Comparison of ENCODE assay signal across 8 cellular contexts in the genomic region with DNA sequence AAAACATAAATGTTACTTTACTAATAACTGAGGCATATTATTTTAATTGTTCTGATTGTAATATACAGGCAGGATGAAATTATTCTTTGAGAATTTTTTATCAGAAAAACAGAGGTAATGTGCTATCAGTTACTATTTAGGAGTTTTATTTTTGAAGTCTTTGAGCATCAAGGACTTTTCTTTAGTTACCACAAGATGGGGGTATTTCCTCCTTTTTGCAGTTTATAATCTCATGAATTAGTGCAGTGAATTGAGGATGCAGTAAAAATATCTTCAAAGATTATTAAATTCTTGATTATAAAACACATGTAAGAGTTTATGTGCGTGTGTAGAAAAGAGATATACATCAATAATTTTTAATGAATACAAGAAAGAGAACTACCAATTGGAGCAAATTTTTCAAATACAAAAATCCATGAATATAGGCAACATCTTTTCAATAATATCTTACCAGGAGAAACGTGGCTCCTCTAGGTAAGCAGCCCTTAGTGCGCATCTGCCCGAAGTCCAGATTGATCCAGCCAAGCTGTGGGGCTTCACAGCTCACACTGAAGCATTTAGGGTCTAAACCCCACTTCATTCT.
DNase-seq lines count a peak whose midpoint lies in the region; ATAC-seq, FAIRE-seq and TF ChIP-seq lines count a peak whose summit lies in the region.

No MANE protein-coding gene starts in this region.

- no peaks in the 10 kb centered on the region for H3K36me3 Mint-ChIP-seq in Caco-2 (ENCODE audit: insufficient read depth, unreplicated experiment)
- H3K36me3 Mint-ChIP-seq in astrocyte (ENCODE audit: low read depth, unreplicated experiment), result no peaks in the 10 kb centered on the region

- H2AK5ac ChIP-seq in mesendoderm (ENCODE audit: low read length), result no peak overlapping the region

- peaks cover 3% of the 10 kb centered on the region for H3K4me1 ChIP-seq in Caco-2
- no peaks in the 10 kb centered on the region for H3K4me1 ChIP-seq in Karpas-422 (ENCODE audit: low read length)
- H3K4me1 ChIP-seq in astrocyte (ENCODE audit: insufficient read depth, low read length), result no peaks in the 10 kb centered on the region
- no peaks in the 10 kb centered on the region for H3K4me1 ChIP-seq in mesendoderm (ENCODE audit: control insufficient read depth, low read depth, low read length)
- no peaks in the 10 kb centered on the region for H3K4me1 ChIP-seq in uterus

- no peak overlapping the region for H2BK5ac ChIP-seq in mesendoderm (ENCODE audit: low read length)

- H3K23ac ChIP-seq in mesendoderm (ENCODE audit: low read length), result no peak overlapping the region

- no peak for ATAC-seq in GM19324 (IDR thresholded peaks at IDR 0.05; ENCODE audit: low FRiP score, unreplicated experiment)

- H4K20me1 ChIP-seq in Karpas-422 (ENCODE audit: insufficient read depth, low read depth, low read length) (no peaks in the 10 kb centered on the region), astrocyte (ENCODE audit: insufficient read depth, low read length) (no peaks in the 10 kb centered on the region)

- no peaks in the 10 kb centered on the region for H3K9me2 ChIP-seq in Karpas-422 (replicated peaks; ENCODE audit: insufficient read depth, low read length)

- H3K79me2 ChIP-seq in Karpas-422 (ENCODE audit: low read length), result no peaks in the 10 kb centered on the region
- no peaks in the 10 kb centered on the region for H3K79me2 ChIP-seq in astrocyte (ENCODE audit: insufficient read depth, low read length)
- no peaks in the 10 kb centered on the region for H3K79me2 ChIP-seq in mesendoderm (ENCODE audit: control insufficient read depth, insufficient read depth, low read length)

- TF ChIP-seq CTCF in Caco-2 (IDR thresholded peaks at IDR 0.05; ENCODE audit: insufficient read depth in 1 of 2, low read depth in 1 of 2, low read length in 1 of 2, severe bottlenecking in 1 of 2, unreplicated experiment in 1 of 2) (peak; percentile 44 to 46), astrocyte (IDR thresholded peaks at IDR 0.05; ENCODE audit: insufficient read depth, low read depth, low read length) (peak; percentile 31), uterus (IDR thresholded peaks at IDR 0.05) (peak in 1 of 4 experiments; percentile 17)

- no peak overlapping the region for H3K9ac ChIP-seq in Karpas-422 (ENCODE audit: low read length)
- no peak overlapping the region for H3K9ac ChIP-seq in astrocyte (ENCODE audit: low read length)
- no peak overlapping the region for H3K9ac ChIP-seq in mesendoderm (ENCODE audit: low read length)

- H3K4me3 Mint-ChIP-seq in Caco-2 (ENCODE audit: unreplicated experiment) (no peak overlapping the region), astrocyte (ENCODE audit: unreplicated experiment) (no peak overlapping the region)

- POLR2A ChIA-PET in Caco-2 (lab: Charles Lee), result no interaction called here

- no peak for TF ChIP-seq POLR2A in uterus (IDR thresholded peaks at IDR 0.05)

- no peaks in the 10 kb centered on the region for H3K27me3 Mint-ChIP-seq in Caco-2 (ENCODE audit: insufficient read depth, unreplicated experiment)
- no peaks in the 10 kb centered on the region for H3K27me3 Mint-ChIP-seq in astrocyte (ENCODE audit: low read depth, unreplicated experiment)

- H3K27me3 ChIP-seq in Caco-2 (replicated peaks; ENCODE audit: control insufficient read depth, insufficient read depth, low read length), result no peaks in the 10 kb centered on the region
- H3K27me3 ChIP-seq in Karpas-422 (ENCODE audit: low read length), result no peaks in the 10 kb centered on the region
- no peaks in the 10 kb centered on the region for H3K27me3 ChIP-seq in astrocyte (ENCODE audit: insufficient read depth, low read length)
- H3K27me3 ChIP-seq in mesendoderm (ENCODE audit: insufficient read depth, low read length, poor library complexity), result no peaks in the 10 kb centered on the region
- no peaks in the 10 kb centered on the region for H3K27me3 ChIP-seq in uterus

- H4K5ac ChIP-seq in mesendoderm (ENCODE audit: low read length), result no peak overlapping the region

- WGBS in mesendoderm (ENCODE audit: extremely low coverage, insufficient coverage, low lambda C conversion rate), result no CpG with 5 or more reads among the region's 4 CpGs

- H2BK15ac ChIP-seq in mesendoderm (replicated peaks; ENCODE audit: low read depth), result no peak overlapping the region

- H3K79me1 ChIP-seq in mesendoderm (ENCODE audit: low read length), result no peaks in the 10 kb centered on the region

- H3K36me3 ChIP-seq in Caco-2 (ENCODE audit: control insufficient read depth, insufficient read depth, low read length) (no peaks in the 10 kb centered on the region), Karpas-422 (ENCODE audit: insufficient read depth, low read length) (no peaks in the 10 kb centered on the region), astrocyte (ENCODE audit: insufficient read depth, low read length) (no peaks in the 10 kb centered on the region), mesendoderm (ENCODE audit: control insufficient read depth, insufficient read depth, low read length) (no peaks in the 10 kb centered on the region), uterus (no peaks in the 10 kb centered on the region)

- H3K4ac ChIP-seq in mesendoderm (ENCODE audit: low read depth, low read length), result no peak overlapping the region

- H3K4me1 Mint-ChIP-seq in Caco-2 (ENCODE audit: low read depth, unreplicated experiment) (no peaks in the 10 kb centered on the region), astrocyte (ENCODE audit: low read depth, unreplicated experiment) (no peaks in the 10 kb centered on the region)

- H2AFZ ChIP-seq in Karpas-422 (ENCODE audit: low read length), result no peak overlapping the region
- no peak overlapping the region for H2AFZ ChIP-seq in astrocyte (ENCODE audit: low read depth, low read length)

- no peak overlapping the region for H4K8ac ChIP-seq in mesendoderm (ENCODE audit: low read depth, low read length)

- DNase-seq in Caco-2 (no peak), Karpas-422 (peak; percentile 69), astrocyte (ENCODE audit: low read depth) (peak; percentile 12), mesendoderm (peak; percentile 20), uterus (no peak), NCI-H1048 (lab: John Stamatoyannopoulos, UW) (no peak), cerebellum (ENCODE audit: low spot score) (no peak)

- intact Hi-C loops in Caco-2 (cut with micrococcal nuclease; ENCODE audit: unreplicated experiment), result loop anchor here (1.0 kb wide), 2 partner anchors 8 to 208 kb away; no protein-coding TSS in a partner anchor
- intact Hi-C loops in uterus (cut with DNase I; ENCODE audit: low total_unique reads), result no loop called here

- H3K9me3 ChIP-seq in Caco-2 (no peaks in the 10 kb centered on the region), Karpas-422 (ENCODE audit: low read length) (no peaks in the 10 kb centered on the region), astrocyte (ENCODE audit: insufficient read depth, low read depth, low read length) (no peaks in the 10 kb centered on the region), uterus (no peaks in the 10 kb centered on the region)

- H3K18ac ChIP-seq in mesendoderm (ENCODE audit: low read length), result no peak overlapping the region

- H3K4me2 ChIP-seq in Karpas-422 (ENCODE audit: low read depth, low read length, poor library complexity, severe bottlenecking), result no peak overlapping the region
- no peak overlapping the region for H3K4me2 ChIP-seq in astrocyte (ENCODE audit: low read length)
- no peak overlapping the region for H3K4me2 ChIP-seq in mesendoderm (ENCODE audit: low read length)

- H3K9me3 Mint-ChIP-seq in Caco-2 (ENCODE audit: unreplicated experiment) (no peaks in the 10 kb centered on the region), astrocyte (ENCODE audit: unreplicated experiment) (no peaks in the 10 kb centered on the region)

- no peak overlapping the region for H3K27ac Mint-ChIP-seq in Caco-2 (ENCODE audit: unreplicated experiment)
- H3K27ac Mint-ChIP-seq in astrocyte (ENCODE audit: unreplicated experiment), result no peak overlapping the region

- CTCF ChIA-PET in Caco-2 (lab: Charles Lee), result no interaction called here

- no peak for FAIRE-seq in astrocyte (lab: Jason Lieb, UNC)

- no peak overlapping the region for H3K56ac ChIP-seq in mesendoderm (ENCODE audit: low read length)

- no peak overlapping the region for H2BK120ac ChIP-seq in mesendoderm (ENCODE audit: low read depth, low read length)

- H3K27ac ChIP-seq in Karpas-422 (ENCODE audit: low read length) (no peak overlapping the region), astrocyte (ENCODE audit: low read depth, low read length) (no peak overlapping the region), mesendoderm (ENCODE audit: low read depth, low read length) (no peak overlapping the region), uterus (no peak overlapping the region)

- no TSS peak for BruUV-seq in Caco-2 (replicated peaks; lab: Mats Ljungman, UMichigan)

- H3K4me3 ChIP-seq in Caco-2 (ENCODE audit: low read depth, low read length) (no peak overlapping the region), Karpas-422 (ENCODE audit: low read length) (no peak overlapping the region), astrocyte (ENCODE audit: insufficient read depth, low read depth, low read length) (no peak overlapping the region), mesendoderm (ENCODE audit: low read length) (no peak overlapping the region), uterus (no peak overlapping the region)

Comparison
In these comparisons a context has a peak if more than half of its experiments do, and no peak if none do; other contexts are left out.
1. DNase-seq: peak in Karpas-422 (single experiment), astrocyte (single experiment) and mesendoderm (single experiment); none in Caco-2 (0 of 2), uterus (0 of 2), NCI-H1048 (single experiment) and cerebellum (single experiment).